Comparison of ENCODE assay signal across 1 cellular context in genomic region chr10:1272079-1272478, GRCh38.
A peak's percentile ranks its signal among the peaks of the same experiment; 100 is the strongest.
TF ChIP-seq lines count a peak whose summit lies in the region.

No MANE protein-coding gene starts in this region.

TF ChIP-seq in K562, 482 proteins besides CTCF, POLR2A, EP300 and RAD21:
- TF ChIP-seq NRF1 (conservative IDR thresholded peaks at IDR 0.05 in 1 of 2, IDR thresholded peaks at IDR 0.05 in 1 of 2) = peak; percentile 16 to 25; a peak in 1 of 4 replicates
- TF ChIP-seq, protein P1, sequence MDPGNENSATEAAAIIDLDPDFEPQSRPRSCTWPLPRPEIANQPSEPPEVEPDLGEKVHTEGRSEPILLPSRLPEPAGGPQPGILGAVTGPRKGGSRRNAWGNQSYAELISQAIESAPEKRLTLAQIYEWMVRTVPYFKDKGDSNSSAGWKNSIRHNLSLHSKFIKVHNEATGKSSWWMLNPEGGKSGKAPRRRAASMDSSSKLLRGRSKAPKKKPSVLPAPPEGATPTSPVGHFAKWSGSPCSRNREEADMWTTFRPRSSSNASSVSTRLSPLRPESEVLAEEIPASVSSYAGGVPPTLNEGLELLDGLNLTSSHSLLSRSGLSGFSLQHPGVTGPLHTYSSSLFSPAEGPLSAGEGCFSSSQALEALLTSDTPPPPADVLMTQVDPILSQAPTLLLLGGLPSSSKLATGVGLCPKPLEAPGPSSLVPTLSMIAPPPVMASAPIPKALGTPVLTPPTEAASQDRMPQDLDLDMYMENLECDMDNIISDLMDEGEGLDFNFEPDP (CRISPR knock-in tag; IDR thresholded peaks at IDR 0.05) = no peak
TF ChIP-seq in K562: peak in this region for 1.
